In the genomic region with DNA sequence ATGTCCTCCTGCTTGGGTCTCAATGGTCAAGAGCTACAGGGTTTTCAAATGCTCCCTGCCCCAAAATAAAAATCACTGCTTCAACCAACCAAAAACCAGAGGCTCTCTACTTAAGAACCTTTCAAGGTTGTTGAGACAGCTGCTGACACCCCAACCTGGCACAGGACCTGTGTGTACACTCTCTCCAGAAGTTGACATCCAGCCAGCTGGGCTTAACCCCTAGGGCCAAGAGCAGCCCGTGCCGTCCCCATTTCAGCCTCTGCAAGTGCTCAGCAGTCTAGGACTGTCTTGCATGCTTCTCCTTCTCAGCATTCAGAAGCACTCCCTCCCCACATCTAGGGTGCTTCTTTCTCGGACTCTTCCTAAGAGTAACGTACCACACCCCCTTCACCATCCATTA, we compare ENCODE assay signal across 14 cellular contexts.
"Had no signal": no experiment of that assay in that cellular context is flagged by ENCODE, and none has a peak within 500 bp of the region (broad histone marks: within the 10 kb centered on the region; RNA-seq: fewer than 3 reads in every experiment).

No MANE protein-coding gene starts in this region.

- ATAC-seq: activated CD4-positive, CD25-positive, alpha-beta regulatory T cell treated with anti-CD3 and anti-CD28 coated beads, Interleukin-2, amount 50 U/mL, for 24 hours; activated CD8-positive, alpha-beta memory T cell treated with anti-CD3 and anti-CD28 coated beads, Interleukin-2, amount 10 ng/mL, durations not matched to agents 7 days and 5 days; activated T-cell treated with anti-CD3 and anti-CD28 coated beads, Interleukin-2, amount 50 U/mL, for 4 hours; foreskin keratinocyte; heart right ventricle had no signal

- H3K27me3 ChIP-seq: ascending aorta, esophagus squamous epithelium, foreskin keratinocyte, heart right ventricle, tibial nerve had no signal

- H3K27ac ChIP-seq: ascending aorta, esophagus squamous epithelium, foreskin keratinocyte, heart right ventricle, skin epidermis, tibial nerve had no signal

- H3K9me3 Mint-ChIP-seq: activated naive CD8-positive, alpha-beta T cell treated with anti-CD3 and anti-CD28 coated beads, Interleukin-2, amount 10 ng/mL, durations not matched to agents 7 days and 5 days; activated T-cell treated with anti-CD3 and anti-CD28 coated beads, Interleukin-2, amount 50 U/mL, for 4 hours; T-helper 2 cell treated with Interferon-gamma antibody and Interleukin-4, amounts not matched to agents 5 μg/mL and 100 μg/mL, for 36 hours had no signal

- FAIRE-seq: islet of Langerhans had no signal

- H3K27ac Mint-ChIP-seq: activated CD8-positive, alpha-beta memory T cell treated with anti-CD3 and anti-CD28 coated beads, Interleukin-2, amount 10 ng/mL, durations not matched to agents 7 days and 5 days; activated naive CD8-positive, alpha-beta T cell treated with anti-CD3 and anti-CD28 coated beads, Interleukin-2, amount 10 ng/mL, durations not matched to agents 7 days and 5 days; T-helper 2 cell treated with Interferon-gamma antibody and Interleukin-4, amounts not matched to agents 5 μg/mL and 100 μg/mL, for 36 hours had no signal

- H3K9me3 ChIP-seq: ascending aorta, esophagus squamous epithelium, heart right ventricle, tibial nerve had no signal

- H3K27me3 Mint-ChIP-seq: activated CD8-positive, alpha-beta memory T cell treated with anti-CD3 and anti-CD28 coated beads, Interleukin-2, amount 10 ng/mL, durations not matched to agents 7 days and 5 days; activated naive CD8-positive, alpha-beta T cell treated with anti-CD3 and anti-CD28 coated beads, Interleukin-2, amount 10 ng/mL, durations not matched to agents 7 days and 5 days had no signal

- DNase-seq: activated CD4-positive, alpha-beta T cell treated with anti-CD3 and anti-CD28 coated beads, Interleukin-2, amount 50 U/mL, for 4 hours; activated CD8-positive, alpha-beta memory T cell treated with anti-CD3 and anti-CD28 coated beads, Interleukin-2, amount 10 ng/mL, durations not matched to agents 7 days and 5 days; activated gamma-delta T cell; activated naive CD8-positive, alpha-beta T cell treated with anti-CD3 and anti-CD28 coated beads, Interleukin-2, amount 10 ng/mL, durations not matched to agents 7 days and 5 days; activated T-cell treated with anti-CD3 and anti-CD28 coated beads, Interleukin-2, amount 50 U/mL, for 4 hours; esophagus squamous epithelium; foreskin keratinocyte; heart right ventricle had no signal

- H3K4me3 ChIP-seq: ascending aorta, esophagus squamous epithelium, heart right ventricle, skin epidermis, tibial nerve had no signal

- H3K4me3 Mint-ChIP-seq: activated CD8-positive, alpha-beta memory T cell treated with anti-CD3 and anti-CD28 coated beads, Interleukin-2, amount 10 ng/mL, durations not matched to agents 7 days and 5 days; activated naive CD8-positive, alpha-beta T cell treated with anti-CD3 and anti-CD28 coated beads, Interleukin-2, amount 10 ng/mL, durations not matched to agents 7 days and 5 days; activated T-cell treated with anti-CD3 and anti-CD28 coated beads, Interleukin-2, amount 50 U/mL, for 4 hours; T-helper 2 cell treated with Interferon-gamma antibody and Interleukin-4, amounts not matched to agents 5 μg/mL and 100 μg/mL, for 36 hours had no signal
